In genomic region chr11:125348704-125349635, GRCh38 we compare ENCODE assay signal across 9 cellular contexts.
A peak's percentile ranks its signal among the peaks of the same experiment; 100 is the strongest.
DNase-seq lines count a peak whose midpoint lies in the region; ATAC-seq and TF ChIP-seq lines count a peak whose summit lies in the region.
"Had no signal": no experiment of that assay in that cellular context is flagged by ENCODE, and none has a peak within 500 bp of the region (broad histone marks: within the 10 kb centered on the region; RNA-seq: fewer than 3 reads in every experiment).

No MANE protein-coding gene starts in this region.

- TF ChIP-seq CTCF in cardiac muscle cell (IDR thresholded peaks at IDR 0.05; ENCODE audit: low read depth, low read length) (peak; percentile 99), Loucy (conservative IDR thresholded peaks at IDR 0.05; ENCODE audit: low read length) (peak; percentile 87), testis (IDR thresholded peaks at IDR 0.05) (peak; percentile 74 to 89 (median 82))

- H3K4me3 Mint-ChIP-seq in effector memory CD8-positive, alpha-beta T cell = no peak overlapping the region

- H3K27ac ChIP-seq in cardiac muscle cell = no peak overlapping the region
- no peak overlapping the region for H3K27ac ChIP-seq in testis
- H3K27ac ChIP-seq: epithelial cell of prostate had no signal

- no peaks in the 10 kb centered on the region for H3F3A ChIP-seq in Loucy (ENCODE audit: low read depth)

- H3K27me3 Mint-ChIP-seq in effector memory CD8-positive, alpha-beta T cell = peaks cover 20 to 64% of the 10 kb centered on the region in 2 donors

- H3K36me3 Mint-ChIP-seq in effector memory CD8-positive, alpha-beta T cell (ENCODE audit: insufficient read depth) = no peaks in the 10 kb centered on the region

- H3K9me3 ChIP-seq in cardiac muscle cell (ENCODE audit: low read depth) (no peaks in the 10 kb centered on the region), Loucy (ENCODE audit: insufficient read depth, low read depth, low read length) (no peaks in the 10 kb centered on the region), testis (no peaks in the 10 kb centered on the region)

- H3K27ac Mint-ChIP-seq in effector memory CD8-positive, alpha-beta T cell = no peak overlapping the region

- H3K4me3 ChIP-seq in cardiac muscle cell = no peak overlapping the region
- no peak overlapping the region for H3K4me3 ChIP-seq in Loucy (ENCODE audit: low read length, poor library complexity, severe bottlenecking)
- no peak overlapping the region for H3K4me3 ChIP-seq in testis

- H4K20me1 ChIP-seq in Loucy (ENCODE audit: insufficient read depth, low read length, poor library complexity, severe bottlenecking) = no peaks in the 10 kb centered on the region

- H2AFZ ChIP-seq in Loucy (ENCODE audit: low read length) = peak overlapping the region; percentile 72

- 57 to 60% methylated on average over 20 of the region's 20 CpGs for WGBS in testis, 2 donors

- H3K36me3 ChIP-seq in cardiac muscle cell (no peaks in the 10 kb centered on the region), Loucy (ENCODE audit: insufficient read depth, low read length) (no peaks in the 10 kb centered on the region), testis (ENCODE audit: low read depth, missing control alignments) (no peaks in the 10 kb centered on the region)

- no peak overlapping the region for H3K4me2 ChIP-seq in Loucy (ENCODE audit: low read depth, low read length, poor library complexity, severe bottlenecking)

- H3K27me3 ChIP-seq in cardiac muscle cell (no peaks in the 10 kb centered on the region), Loucy (ENCODE audit: insufficient read depth, low read length, poor library complexity, severe bottlenecking) (no peaks in the 10 kb centered on the region), testis (no peaks in the 10 kb centered on the region)

- H3K79me2 ChIP-seq in Loucy (ENCODE audit: insufficient read depth, low read length) = no peaks in the 10 kb centered on the region

- H3K4me1 Mint-ChIP-seq in effector memory CD8-positive, alpha-beta T cell (ENCODE audit: low read depth in 2 of 2) = peaks cover 0 to 8% of the 10 kb centered on the region in 2 donors

- DNase-seq in cardiac muscle cell (ENCODE audit: low read depth in 1 of 2, low spot score in 1 of 2) (peak; percentile 51 to 61), cardiac septum (ENCODE audit: low spot score) (no peak), myocyte (ENCODE audit: low read depth) (peak; percentile 67), testis (peak; percentile 71)
- DNase-seq in activated CD4-positive, alpha-beta T cell treated with anti-CD3 and anti-CD28 coated beads, Interleukin-2, amount 50 U/mL, for 1 hour = peak; percentile 41
- DNase-seq in effector memory CD8-positive, alpha-beta T cell = peak; percentile 23 to 36 (median 33)

- H3K9me3 Mint-ChIP-seq in effector memory CD8-positive, alpha-beta T cell = no peaks in the 10 kb centered on the region

- peak; percentile 51 for ATAC-seq in effector memory CD8-positive, alpha-beta T cell (replicated peaks)
- no peak for ATAC-seq in HG02642 (IDR thresholded peaks at IDR 0.05; ENCODE audit: poor library complexity, unreplicated experiment)

- TF ChIP-seq POLR2A in testis (IDR thresholded peaks at IDR 0.05) = no peak

- no peaks in the 10 kb centered on the region for H3K9me2 ChIP-seq in Loucy (replicated peaks; ENCODE audit: low read depth, low read length)

- H3K9ac ChIP-seq in Loucy (ENCODE audit: low read depth, low read length, poor library complexity, severe bottlenecking) = no peak overlapping the region

- intact Hi-C loops in cardiac septum (cut with DNase I) = loop anchor here (2.0 to 5.0 kb wide), 3 partner anchors 58 to 258 kb away; no protein-coding TSS in a partner anchor
- intact Hi-C loops in testis (cut with DNase I; ENCODE audit: low total_unique reads) = no loop called here

- H3K4me1 ChIP-seq in cardiac muscle cell (ENCODE audit: low read depth) (peaks cover 3% of the 10 kb centered on the region), Loucy (ENCODE audit: insufficient read depth, low read length, poor library complexity, severe bottlenecking) (no peaks in the 10 kb centered on the region), testis (peaks cover 24% of the 10 kb centered on the region)
